8 cellular contexts compared by ENCODE assay signal in the genomic region with DNA sequence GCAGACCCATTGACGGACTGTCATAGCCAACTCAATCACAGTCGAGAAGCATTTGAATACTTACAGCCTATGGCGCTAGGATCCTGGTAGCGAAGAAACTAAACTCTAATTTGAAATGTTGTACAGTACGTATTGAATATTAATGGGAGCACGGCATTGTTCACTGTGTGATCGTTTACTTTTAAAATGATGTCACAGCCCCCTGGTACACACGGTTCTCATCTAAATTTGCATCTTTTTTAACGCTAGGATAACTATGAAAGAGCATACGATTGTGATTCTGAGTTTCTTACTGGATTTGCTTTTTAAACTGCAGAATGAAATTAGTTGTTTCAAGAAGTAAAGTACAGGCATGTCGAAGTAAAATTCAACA. TPM values are rescaled to one million over a fixed set of nuclear protein-coding genes. Genes with fewer than 3 reads are reported as not detected.
A peak's percentile ranks its signal among the peaks of the same experiment; 100 is the strongest.
DNase-seq lines count a peak whose midpoint lies in the region; ATAC-seq lines count a peak whose summit lies in the region.

No MANE protein-coding gene starts in this region.

- H3K27ac Mint-ChIP-seq in activated CD4-positive, alpha-beta memory T cell treated with anti-CD3 and anti-CD28 coated beads, Interleukin-2, amount 10 ng/mL, durations not matched to agents 7 days and 5 days = peak overlapping the region; percentile 77

- H3K4me3 Mint-ChIP-seq in activated CD4-positive, alpha-beta memory T cell treated with anti-CD3 and anti-CD28 coated beads, Interleukin-2, amount 10 ng/mL, durations not matched to agents 7 days and 5 days = peak overlapping the region; percentile 93

- ATAC-seq in GM21723 (IDR thresholded peaks at IDR 0.05; ENCODE audit: unreplicated experiment) = peak; percentile 9
- no peak for ATAC-seq in HG02970 (IDR thresholded peaks at IDR 0.05; ENCODE audit: low FRiP score, unreplicated experiment)
- ATAC-seq in HG03159 (IDR thresholded peaks at IDR 0.05; ENCODE audit: unreplicated experiment) = no peak

- H3K4me3 ChIP-seq in BLaER1 treated with 17β-estradiol and CSF1 and Interleukin-3, amounts not matched to agents 10 nM and 100 nM = peak overlapping the region; percentile 67 to 88 (median 78)
- H3K4me3 ChIP-seq in iPS-20b (ENCODE audit: low read length) = peak overlapping the region; percentile 81

- H3K27me3 Mint-ChIP-seq in activated CD4-positive, alpha-beta memory T cell treated with anti-CD3 and anti-CD28 coated beads, Interleukin-2, amount 10 ng/mL, durations not matched to agents 7 days and 5 days = no peaks in the 10 kb centered on the region

- peaks cover 50% of the 10 kb centered on the region for H3K4me1 Mint-ChIP-seq in activated CD4-positive, alpha-beta memory T cell treated with anti-CD3 and anti-CD28 coated beads, Interleukin-2, amount 10 ng/mL, durations not matched to agents 7 days and 5 days

- no peaks in the 10 kb centered on the region for H3K36me3 ChIP-seq in BLaER1 treated with 17β-estradiol and CSF1 and Interleukin-3, amounts not matched to agents 10 nM and 100 nM
- no peaks in the 10 kb centered on the region for H3K36me3 ChIP-seq in iPS-20b (ENCODE audit: insufficient read depth, low read depth, low read length)

- H3K4me2 ChIP-seq in BLaER1 treated with 17β-estradiol and CSF1 and Interleukin-3, amounts not matched to agents 10 nM and 100 nM = peak overlapping the region; percentile 77 to 87 (median 80)

- H3K9me3 Mint-ChIP-seq in activated CD4-positive, alpha-beta memory T cell treated with anti-CD3 and anti-CD28 coated beads, Interleukin-2, amount 10 ng/mL, durations not matched to agents 7 days and 5 days = no peaks in the 10 kb centered on the region

- no peak for DNase-seq in activated CD4-positive, alpha-beta memory T cell treated with anti-CD3 and anti-CD28 coated beads, Interleukin-2, amount 10 ng/mL, durations not matched to agents 7 days and 5 days
- DNase-seq in pons (ENCODE audit: low spot score) = no peak

- H3K27ac ChIP-seq in BLaER1 treated with 17β-estradiol and CSF1 and Interleukin-3, amounts not matched to agents 10 nM and 100 nM = peak overlapping the region; percentile 90 to 97 (median 93); a peak in 21 of 22 replicates
- H3K27ac ChIP-seq in iPS-20b (ENCODE audit: low read length) (no peak overlapping the region), temporal lobe (ENCODE audit: low read depth, low read length) (peak overlapping the region; percentile 93)

- H3K27me3 ChIP-seq in BLaER1 treated with 17β-estradiol and CSF1 and Interleukin-3, amounts not matched to agents 10 nM and 100 nM = no peaks in the 10 kb centered on the region
- peaks cover 4% of the 10 kb centered on the region; the same call in 1 of the 2 replicates for H3K27me3 ChIP-seq in iPS-20b (ENCODE audit: insufficient read depth, low read length)

- H3K9me3 ChIP-seq in BLaER1 treated with 17β-estradiol and CSF1 and Interleukin-3, amounts not matched to agents 10 nM and 100 nM (replicated peaks in 1 of 11) = no peaks in the 10 kb centered on the region
- H3K9me3 ChIP-seq in iPS-20b (ENCODE audit: insufficient read depth, low read depth, low read length) = no peaks in the 10 kb centered on the region

- CTCF ChIA-PET in activated CD4-positive, alpha-beta memory T cell treated with anti-CD3 and anti-CD28 coated beads, Interleukin-2, amount 10 ng/mL, durations not matched to agents 7 days and 5 days (lab: Charles Lee) = interaction anchor here (0.7 kb wide), 1 partner anchor 74 kb away, joined by 3 read pairs; a partner anchor contains a TSS

- POLR2A ChIA-PET in activated CD4-positive, alpha-beta memory T cell treated with anti-CD3 and anti-CD28 coated beads, Interleukin-2, amount 10 ng/mL, durations not matched to agents 7 days and 5 days (lab: Charles Lee) = interaction anchor here (1.1 to 1.9 kb wide), 5 partner anchors 9 to 198 kb away, joined by 3 to 7 read pairs (median 4); a partner anchor contains a TSS

- H4K20me1 ChIP-seq in BLaER1 treated with 17β-estradiol and CSF1 and Interleukin-3, amounts not matched to agents 10 nM and 100 nM = no peaks in the 10 kb centered on the region

- peaks cover 17% of the 10 kb centered on the region for H3K36me3 Mint-ChIP-seq in activated CD4-positive, alpha-beta memory T cell treated with anti-CD3 and anti-CD28 coated beads, Interleukin-2, amount 10 ng/mL, durations not matched to agents 7 days and 5 days (ENCODE audit: low read depth)

- H3K9ac ChIP-seq in BLaER1 treated with 17β-estradiol and CSF1 and Interleukin-3, amounts not matched to agents 10 nM and 100 nM = peak overlapping the region in 9 of 11 experiments; percentile 87 to 94 (median 90); a peak in 15 of 22 replicates
- peak overlapping the region; percentile 78; the same call in 1 of the 2 replicates for H3K9ac ChIP-seq in iPS-20b (ENCODE audit: low read depth, low read length)

- H3K4me1 ChIP-seq in BLaER1 treated with 17β-estradiol and CSF1 and Interleukin-3, amounts not matched to agents 10 nM and 100 nM = peaks cover 13 to 28% (median 21%) of the 10 kb centered on the region in 10 experiments; a peak in 19 of 20 replicates
- peaks cover 9% of the 10 kb centered on the region; the same call in 1 of the 2 replicates for H3K4me1 ChIP-seq in iPS-20b (ENCODE audit: insufficient read depth, low read length)

RNA-seq across cellular contexts. Expression of a gene that starts 0.9 kb away (rescaled TPM):
- 10 to 100 TPM; 10.7 to 11.5 TPM for total RNA-seq in activated CD4-positive, alpha-beta memory T cell treated with anti-CD3 and anti-CD28 coated beads, Interleukin-2, amount 10 ng/mL, durations not matched to agents 7 days and 5 days
- total RNA-seq in temporal lobe = 17.2 TPM
